ENCODE assay signal across 1 cellular context in genomic region chr2:36538345-36538744, GRCh38.
TF ChIP-seq lines count a peak whose summit lies in the region.

No MANE protein-coding gene starts in this region.

TF ChIP-seq in HepG2, 621 proteins besides CTCF, POLR2A, EP300 and RAD21 (continued from another document):
- TF ChIP-seq HBP1 (CRISPR knock-in tag; IDR thresholded peaks at IDR 0.05; ENCODE audit: low read depth), result no peak
TF ChIP-seq in HepG2: peak in this region for 1.
